Comparison of ENCODE assay signal across 1 cellular context in the genomic region with DNA sequence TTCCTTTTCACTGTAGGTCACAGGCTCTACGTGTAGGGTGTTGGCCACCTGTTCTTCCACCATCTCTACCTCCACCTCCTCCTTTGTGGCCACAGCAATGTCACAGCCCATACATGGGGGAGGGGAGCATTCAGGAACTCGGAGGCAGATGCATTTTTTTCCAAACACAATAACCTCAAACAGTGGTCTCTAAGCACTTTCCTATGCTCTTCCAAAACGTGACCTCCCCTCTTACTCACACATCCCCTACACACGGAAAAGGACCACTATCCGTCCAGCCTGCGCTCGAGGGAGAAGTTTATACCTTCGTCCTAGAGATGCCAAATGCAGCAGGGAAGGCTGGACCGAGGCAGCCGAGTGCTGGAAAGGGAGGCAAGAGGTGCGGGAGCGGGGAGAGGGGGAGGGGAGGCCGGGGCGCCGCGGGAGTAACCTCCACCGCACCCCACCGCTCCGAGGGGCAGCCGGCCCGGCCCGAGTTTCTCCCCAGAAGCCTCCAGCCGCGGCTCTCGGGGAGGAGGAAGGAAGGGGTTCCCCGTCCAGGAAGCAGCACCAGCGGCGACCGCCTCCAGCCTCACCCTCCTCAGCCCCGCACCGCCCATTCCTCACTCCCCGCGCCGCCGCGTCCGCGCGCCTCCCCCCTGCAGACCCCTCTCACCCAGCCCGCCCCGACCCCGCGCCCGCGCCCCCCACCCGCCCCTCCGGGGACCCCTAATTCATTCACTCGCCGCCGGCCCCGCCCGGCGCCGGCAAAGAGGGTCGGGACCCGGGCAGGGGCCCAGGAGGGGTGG.
A peak's percentile ranks its signal among the peaks of the same experiment; 100 is the strongest.
TF ChIP-seq lines count a peak whose summit lies in the region.

No MANE protein-coding gene starts in this region.

TF ChIP-seq in HepG2, 621 proteins besides CTCF, POLR2A, EP300 and RAD21:
- TF ChIP-seq ZNF598 (CRISPR knock-in tag; IDR thresholded peaks at IDR 0.05; ENCODE audit: borderline replicate concordance) (no peak), LCORL (IDR thresholded peaks at IDR 0.05) (no peak), LCORL (CRISPR knock-in tag; IDR thresholded peaks at IDR 0.05) (0 out of 2 replicates have a peak, but pooled peaks have one; percentile 4), CHD2 (IDR thresholded peaks at IDR 0.05; ENCODE audit: low read depth, low read length) (peak; percentile 11; the same call in 1 of the 2 replicates), TBX2 (CRISPR knock-in tag; IDR thresholded peaks at IDR 0.05; ENCODE audit: borderline replicate concordance) (peak; percentile 11; the same call in 1 of the 2 replicates), ZNF292 (CRISPR knock-in tag; IDR thresholded peaks at IDR 0.05; ENCODE audit: borderline replicate concordance, low read depth) (peak; percentile 38; the same call in 1 of the 2 replicates), GABPA (IDR thresholded peaks at IDR 0.05; ENCODE audit: low read depth, low read length) (peak; percentile 22; the same call in 1 of the 2 replicates), GABPA (CRISPR knock-in tag; IDR thresholded peaks at IDR 0.05; ENCODE audit: low read depth) (no peak), RBM39 (IDR thresholded peaks at IDR 0.05; ENCODE audit: low read depth, low read length, poor library complexity, severe bottlenecking) (peak; percentile 3), PCBP1 (IDR thresholded peaks at IDR 0.05; ENCODE audit: borderline replicate concordance, low read depth, low read length) (no peak), ZNF710 (CRISPR knock-in tag; IDR thresholded peaks at IDR 0.05; ENCODE audit: borderline replicate concordance) (no peak), MLX (CRISPR knock-in tag; IDR thresholded peaks at IDR 0.05) (no peak), ZNF281 (CRISPR knock-in tag; IDR thresholded peaks at IDR 0.05; ENCODE audit: borderline replicate concordance) (peak; percentile 26; the same call in 1 of the 2 replicates), ZSCAN25 (CRISPR knock-in tag; IDR thresholded peaks at IDR 0.05) (0 out of 2 replicates have a peak, but pooled peaks have one; percentile 27), ZNF564 (CRISPR knock-in tag; IDR thresholded peaks at IDR 0.05) (0 out of 2 replicates have a peak, but pooled peaks have one; percentile 15), EZH2 (conservative IDR thresholded peaks at IDR 0.05; ENCODE audit: low read depth, low read length) (no peak), KDM2A (CRISPR knock-in tag; IDR thresholded peaks at IDR 0.05; ENCODE audit: borderline replicate concordance, low read depth) (0 out of 2 replicates have a peak, but pooled peaks have one; percentile 17), PHF8 (CRISPR knock-in tag; IDR thresholded peaks at IDR 0.05) (peak; percentile 6; the same call in 1 of the 2 replicates)
